In the genomic region with DNA sequence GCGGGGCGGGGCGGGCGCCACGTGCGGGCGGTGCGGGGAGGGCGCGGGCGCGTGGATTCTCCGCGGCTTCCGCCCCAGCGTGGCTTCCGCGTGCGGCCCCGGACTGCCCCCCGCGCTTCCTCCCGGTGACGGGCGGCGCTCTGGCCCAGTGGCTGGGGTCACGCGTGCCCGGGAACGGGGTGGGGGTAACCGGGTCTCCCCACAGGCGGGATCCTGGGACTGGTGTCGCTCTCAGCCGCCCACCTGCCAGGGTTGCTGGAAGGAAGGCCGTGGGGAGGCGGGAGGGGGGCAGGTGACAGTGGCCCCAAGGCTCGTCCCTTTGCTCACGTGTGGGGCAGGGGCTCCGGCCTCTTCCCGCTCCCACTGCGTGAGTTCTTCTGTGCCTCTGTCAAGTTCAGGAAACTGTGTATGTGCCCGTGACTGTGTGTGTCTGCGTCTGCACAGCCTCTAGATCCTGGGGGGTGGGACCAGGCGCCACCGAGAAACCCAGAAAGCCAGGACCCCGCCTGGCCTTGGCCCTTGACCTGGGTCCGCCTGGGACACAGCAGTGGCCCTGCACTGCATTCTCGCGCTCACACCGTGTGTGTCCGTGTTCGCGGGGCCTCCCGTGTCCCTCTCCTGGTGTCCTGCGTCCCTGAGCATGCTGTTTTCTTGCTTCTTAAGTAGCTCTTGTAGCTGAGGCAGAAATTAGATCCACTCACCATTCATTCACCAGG, we compare ENCODE assay signal across 1 cellular context.
A peak's percentile ranks its signal among the peaks of the same experiment; 100 is the strongest.
TF ChIP-seq lines count a peak whose summit lies in the region.

No MANE protein-coding gene starts in this region.

TF ChIP-seq in HepG2, 621 proteins besides CTCF, POLR2A, EP300 and RAD21 (continued from another document and continues in another):
- TF ChIP-seq, protein P1, sequence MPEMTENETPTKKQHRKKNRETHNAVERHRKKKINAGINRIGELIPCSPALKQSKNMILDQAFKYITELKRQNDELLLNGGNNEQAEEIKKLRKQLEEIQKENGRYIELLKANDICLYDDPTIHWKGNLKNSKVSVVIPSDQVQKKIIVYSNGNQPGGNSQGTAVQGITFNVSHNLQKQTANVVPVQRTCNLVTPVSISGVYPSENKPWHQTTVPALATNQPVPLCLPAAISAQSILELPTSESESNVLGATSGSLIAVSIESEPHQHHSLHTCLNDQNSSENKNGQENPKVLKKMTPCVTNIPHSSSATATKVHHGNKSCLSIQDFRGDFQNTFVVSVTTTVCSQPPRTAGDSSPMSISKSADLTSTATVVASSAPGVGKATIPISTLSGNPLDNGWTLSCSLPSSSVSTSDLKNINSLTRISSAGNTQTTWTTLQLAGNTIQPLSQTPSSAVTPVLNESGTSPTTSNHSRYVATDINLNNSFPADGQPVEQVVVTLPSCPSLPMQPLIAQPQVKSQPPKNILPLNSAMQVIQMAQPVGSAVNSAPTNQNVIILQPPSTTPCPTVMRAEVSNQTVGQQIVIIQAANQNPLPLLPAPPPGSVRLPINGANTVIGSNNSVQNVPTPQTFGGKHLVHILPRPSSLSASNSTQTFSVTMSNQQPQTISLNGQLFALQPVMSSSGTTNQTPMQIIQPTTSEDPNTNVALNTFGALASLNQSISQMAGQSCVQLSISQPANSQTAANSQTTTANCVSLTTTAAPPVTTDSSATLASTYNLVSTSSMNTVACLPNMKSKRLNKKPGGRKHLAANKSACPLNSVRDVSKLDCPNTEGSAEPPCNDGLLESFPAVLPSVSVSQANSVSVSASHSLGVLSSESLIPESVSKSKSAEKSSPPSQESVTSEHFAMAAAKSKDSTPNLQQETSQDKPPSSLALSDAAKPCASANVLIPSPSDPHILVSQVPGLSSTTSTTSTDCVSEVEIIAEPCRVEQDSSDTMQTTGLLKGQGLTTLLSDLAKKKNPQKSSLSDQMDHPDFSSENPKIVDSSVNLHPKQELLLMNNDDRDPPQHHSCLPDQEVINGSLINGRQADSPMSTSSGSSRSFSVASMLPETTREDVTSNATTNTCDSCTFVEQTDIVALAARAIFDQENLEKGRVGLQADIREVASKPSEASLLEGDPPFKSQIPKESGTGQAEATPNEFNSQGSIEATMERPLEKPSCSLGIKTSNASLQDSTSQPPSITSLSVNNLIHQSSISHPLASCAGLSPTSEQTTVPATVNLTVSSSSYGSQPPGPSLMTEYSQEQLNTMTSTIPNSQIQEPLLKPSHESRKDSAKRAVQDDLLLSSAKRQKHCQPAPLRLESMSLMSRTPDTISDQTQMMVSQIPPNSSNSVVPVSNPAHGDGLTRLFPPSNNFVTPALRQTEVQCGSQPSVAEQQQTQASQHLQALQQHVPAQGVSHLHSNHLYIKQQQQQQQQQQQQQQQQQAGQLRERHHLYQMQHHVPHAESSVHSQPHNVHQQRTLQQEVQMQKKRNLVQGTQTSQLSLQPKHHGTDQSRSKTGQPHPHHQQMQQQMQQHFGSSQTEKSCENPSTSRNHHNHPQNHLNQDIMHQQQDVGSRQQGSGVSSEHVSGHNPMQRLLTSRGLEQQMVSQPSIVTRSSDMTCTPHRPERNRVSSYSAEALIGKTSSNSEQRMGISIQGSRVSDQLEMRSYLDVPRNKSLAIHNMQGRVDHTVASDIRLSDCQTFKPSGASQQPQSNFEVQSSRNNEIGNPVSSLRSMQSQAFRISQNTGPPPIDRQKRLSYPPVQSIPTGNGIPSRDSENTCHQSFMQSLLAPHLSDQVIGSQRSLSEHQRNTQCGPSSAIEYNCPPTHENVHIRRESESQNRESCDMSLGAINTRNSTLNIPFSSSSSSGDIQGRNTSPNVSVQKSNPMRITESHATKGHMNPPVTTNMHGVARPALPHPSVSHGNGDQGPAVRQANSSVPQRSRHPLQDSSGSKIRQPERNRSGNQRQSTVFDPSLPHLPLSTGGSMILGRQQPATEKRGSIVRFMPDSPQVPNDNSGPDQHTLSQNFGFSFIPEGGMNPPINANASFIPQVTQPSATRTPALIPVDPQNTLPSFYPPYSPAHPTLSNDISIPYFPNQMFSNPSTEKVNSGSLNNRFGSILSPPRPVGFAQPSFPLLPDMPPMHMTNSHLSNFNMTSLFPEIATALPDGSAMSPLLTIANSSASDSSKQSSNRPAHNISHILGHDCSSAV (CRISPR knock-in tag; IDR thresholded peaks at IDR 0.05; ENCODE audit: borderline replicate concordance) = no peak
- TF ChIP-seq, protein P2, sequence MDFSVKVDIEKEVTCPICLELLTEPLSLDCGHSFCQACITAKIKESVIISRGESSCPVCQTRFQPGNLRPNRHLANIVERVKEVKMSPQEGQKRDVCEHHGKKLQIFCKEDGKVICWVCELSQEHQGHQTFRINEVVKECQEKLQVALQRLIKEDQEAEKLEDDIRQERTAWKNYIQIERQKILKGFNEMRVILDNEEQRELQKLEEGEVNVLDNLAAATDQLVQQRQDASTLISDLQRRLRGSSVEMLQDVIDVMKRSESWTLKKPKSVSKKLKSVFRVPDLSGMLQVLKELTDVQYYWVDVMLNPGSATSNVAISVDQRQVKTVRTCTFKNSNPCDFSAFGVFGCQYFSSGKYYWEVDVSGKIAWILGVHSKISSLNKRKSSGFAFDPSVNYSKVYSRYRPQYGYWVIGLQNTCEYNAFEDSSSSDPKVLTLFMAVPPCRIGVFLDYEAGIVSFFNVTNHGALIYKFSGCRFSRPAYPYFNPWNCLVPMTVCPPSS (IDR thresholded peaks at IDR 0.05) = no peak
- TF ChIP-seq ZBTB42 (CRISPR knock-in tag; IDR thresholded peaks at IDR 0.05) (no peak), ZNF205 (CRISPR knock-in tag; IDR thresholded peaks at IDR 0.05) (no peak), NFKB2 (CRISPR knock-in tag; IDR thresholded peaks at IDR 0.05; ENCODE audit: borderline replicate concordance) (peak; percentile 43; the same call in 1 of the 2 replicates), KLF6 (CRISPR knock-in tag; IDR thresholded peaks at IDR 0.05) (no peak), HMG20A (CRISPR knock-in tag; IDR thresholded peaks at IDR 0.05; ENCODE audit: borderline replicate concordance) (no peak), ATAD3A (CRISPR knock-in tag; IDR thresholded peaks at IDR 0.05) (no peak), MATR3 (CRISPR knock-in tag; IDR thresholded peaks at IDR 0.05) (no peak), HCFC1 (IDR thresholded peaks at IDR 0.05; ENCODE audit: low read depth, low read length) (no peak), ZFP36L1 (CRISPR knock-in tag; IDR thresholded peaks at IDR 0.05) (no peak), GATAD2A (CRISPR knock-in tag; IDR thresholded peaks at IDR 0.05) (peak; percentile 63), ISX (CRISPR knock-in tag; conservative IDR thresholded peaks at IDR 0.05) (no peak), ZNF460 (CRISPR knock-in tag; IDR thresholded peaks at IDR 0.05; ENCODE audit: borderline replicate concordance) (no peak), ZMYM2 (CRISPR knock-in tag; IDR thresholded peaks at IDR 0.05) (no peak), POLR2AphosphoS2 (IDR thresholded peaks at IDR 0.05; ENCODE audit: low read depth, low read length) (no peak), KDM3A (CRISPR knock-in tag; IDR thresholded peaks at IDR 0.05; ENCODE audit: low read depth) (no peak), IRF2 (CRISPR knock-in tag; IDR thresholded peaks at IDR 0.05) (no peak), ZNF567 (CRISPR knock-in tag; IDR thresholded peaks at IDR 0.05; ENCODE audit: borderline replicate concordance) (no peak), ZNF788 (CRISPR knock-in tag; IDR thresholded peaks at IDR 0.05; ENCODE audit: borderline replicate concordance) (peak; percentile 63; the same call in 1 of the 2 replicates)
- TF ChIP-seq, protein P3, sequence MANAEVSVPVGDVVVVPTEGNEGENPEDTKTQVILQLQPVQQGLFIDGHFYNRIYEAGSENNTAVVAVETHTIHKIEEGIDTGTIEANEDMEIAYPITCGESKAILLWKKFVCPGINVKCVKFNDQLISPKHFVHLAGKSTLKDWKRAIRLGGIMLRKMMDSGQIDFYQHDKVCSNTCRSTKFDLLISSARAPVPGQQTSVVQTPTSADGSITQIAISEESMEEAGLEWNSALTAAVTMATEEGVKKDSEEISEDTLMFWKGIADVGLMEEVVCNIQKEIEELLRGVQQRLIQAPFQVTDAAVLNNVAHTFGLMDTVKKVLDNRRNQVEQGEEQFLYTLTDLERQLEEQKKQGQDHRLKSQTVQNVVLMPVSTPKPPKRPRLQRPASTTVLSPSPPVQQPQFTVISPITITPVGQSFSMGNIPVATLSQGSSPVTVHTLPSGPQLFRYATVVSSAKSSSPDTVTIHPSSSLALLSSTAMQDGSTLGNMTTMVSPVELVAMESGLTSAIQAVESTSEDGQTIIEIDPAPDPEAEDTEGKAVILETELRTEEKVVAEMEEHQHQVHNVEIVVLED (CRISPR knock-in tag; IDR thresholded peaks at IDR 0.05; ENCODE audit: borderline replicate concordance) = no peak
- TF ChIP-seq, protein P4, sequence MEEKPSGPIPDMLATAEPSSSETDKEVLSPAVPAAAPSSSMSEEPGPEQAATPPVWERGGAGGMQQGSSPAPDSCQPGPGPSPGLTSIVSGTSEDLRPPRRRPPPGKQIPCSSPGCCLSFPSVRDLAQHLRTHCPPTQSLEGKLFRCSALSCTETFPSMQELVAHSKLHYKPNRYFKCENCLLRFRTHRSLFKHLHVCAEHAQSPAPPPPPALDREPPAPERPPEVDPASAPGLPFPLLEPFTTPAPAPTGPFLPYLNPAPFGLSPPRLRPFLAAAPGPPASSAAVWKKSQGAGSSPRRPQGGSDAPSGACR (CRISPR knock-in tag; IDR thresholded peaks at IDR 0.05) = 0 out of 2 replicates have a peak, but pooled peaks have one; percentile 77
- TF ChIP-seq, protein P5, sequence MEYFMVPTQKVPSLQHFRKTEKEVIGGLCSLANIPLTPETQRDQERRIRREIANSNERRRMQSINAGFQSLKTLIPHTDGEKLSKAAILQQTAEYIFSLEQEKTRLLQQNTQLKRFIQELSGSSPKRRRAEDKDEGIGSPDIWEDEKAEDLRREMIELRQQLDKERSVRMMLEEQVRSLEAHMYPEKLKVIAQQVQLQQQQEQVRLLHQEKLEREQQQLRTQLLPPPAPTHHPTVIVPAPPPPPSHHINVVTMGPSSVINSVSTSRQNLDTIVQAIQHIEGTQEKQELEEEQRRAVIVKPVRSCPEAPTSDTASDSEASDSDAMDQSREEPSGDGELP (IDR thresholded peaks at IDR 0.05; ENCODE audit: borderline replicate concordance, low read depth) = no peak; the same call in 1 of the 2 replicates
- TF ChIP-seq, protein P6, sequence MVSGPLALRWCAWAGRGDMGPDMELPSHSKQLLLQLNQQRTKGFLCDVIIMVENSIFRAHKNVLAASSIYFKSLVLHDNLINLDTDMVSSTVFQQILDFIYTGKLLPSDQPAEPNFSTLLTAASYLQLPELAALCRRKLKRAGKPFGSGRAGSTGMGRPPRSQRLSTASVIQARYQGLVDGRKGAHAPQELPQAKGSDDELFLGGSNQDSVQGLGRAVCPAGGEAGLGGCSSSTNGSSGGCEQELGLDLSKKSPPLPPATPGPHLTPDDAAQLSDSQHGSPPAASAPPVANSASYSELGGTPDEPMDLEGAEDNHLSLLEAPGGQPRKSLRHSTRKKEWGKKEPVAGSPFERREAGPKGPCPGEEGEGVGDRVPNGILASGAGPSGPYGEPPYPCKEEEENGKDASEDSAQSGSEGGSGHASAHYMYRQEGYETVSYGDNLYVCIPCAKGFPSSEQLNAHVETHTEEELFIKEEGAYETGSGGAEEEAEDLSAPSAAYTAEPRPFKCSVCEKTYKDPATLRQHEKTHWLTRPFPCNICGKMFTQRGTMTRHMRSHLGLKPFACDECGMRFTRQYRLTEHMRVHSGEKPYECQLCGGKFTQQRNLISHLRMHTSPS (CRISPR knock-in tag; IDR thresholded peaks at IDR 0.05; ENCODE audit: low read depth) = no peak
- TF ChIP-seq, protein P7, sequence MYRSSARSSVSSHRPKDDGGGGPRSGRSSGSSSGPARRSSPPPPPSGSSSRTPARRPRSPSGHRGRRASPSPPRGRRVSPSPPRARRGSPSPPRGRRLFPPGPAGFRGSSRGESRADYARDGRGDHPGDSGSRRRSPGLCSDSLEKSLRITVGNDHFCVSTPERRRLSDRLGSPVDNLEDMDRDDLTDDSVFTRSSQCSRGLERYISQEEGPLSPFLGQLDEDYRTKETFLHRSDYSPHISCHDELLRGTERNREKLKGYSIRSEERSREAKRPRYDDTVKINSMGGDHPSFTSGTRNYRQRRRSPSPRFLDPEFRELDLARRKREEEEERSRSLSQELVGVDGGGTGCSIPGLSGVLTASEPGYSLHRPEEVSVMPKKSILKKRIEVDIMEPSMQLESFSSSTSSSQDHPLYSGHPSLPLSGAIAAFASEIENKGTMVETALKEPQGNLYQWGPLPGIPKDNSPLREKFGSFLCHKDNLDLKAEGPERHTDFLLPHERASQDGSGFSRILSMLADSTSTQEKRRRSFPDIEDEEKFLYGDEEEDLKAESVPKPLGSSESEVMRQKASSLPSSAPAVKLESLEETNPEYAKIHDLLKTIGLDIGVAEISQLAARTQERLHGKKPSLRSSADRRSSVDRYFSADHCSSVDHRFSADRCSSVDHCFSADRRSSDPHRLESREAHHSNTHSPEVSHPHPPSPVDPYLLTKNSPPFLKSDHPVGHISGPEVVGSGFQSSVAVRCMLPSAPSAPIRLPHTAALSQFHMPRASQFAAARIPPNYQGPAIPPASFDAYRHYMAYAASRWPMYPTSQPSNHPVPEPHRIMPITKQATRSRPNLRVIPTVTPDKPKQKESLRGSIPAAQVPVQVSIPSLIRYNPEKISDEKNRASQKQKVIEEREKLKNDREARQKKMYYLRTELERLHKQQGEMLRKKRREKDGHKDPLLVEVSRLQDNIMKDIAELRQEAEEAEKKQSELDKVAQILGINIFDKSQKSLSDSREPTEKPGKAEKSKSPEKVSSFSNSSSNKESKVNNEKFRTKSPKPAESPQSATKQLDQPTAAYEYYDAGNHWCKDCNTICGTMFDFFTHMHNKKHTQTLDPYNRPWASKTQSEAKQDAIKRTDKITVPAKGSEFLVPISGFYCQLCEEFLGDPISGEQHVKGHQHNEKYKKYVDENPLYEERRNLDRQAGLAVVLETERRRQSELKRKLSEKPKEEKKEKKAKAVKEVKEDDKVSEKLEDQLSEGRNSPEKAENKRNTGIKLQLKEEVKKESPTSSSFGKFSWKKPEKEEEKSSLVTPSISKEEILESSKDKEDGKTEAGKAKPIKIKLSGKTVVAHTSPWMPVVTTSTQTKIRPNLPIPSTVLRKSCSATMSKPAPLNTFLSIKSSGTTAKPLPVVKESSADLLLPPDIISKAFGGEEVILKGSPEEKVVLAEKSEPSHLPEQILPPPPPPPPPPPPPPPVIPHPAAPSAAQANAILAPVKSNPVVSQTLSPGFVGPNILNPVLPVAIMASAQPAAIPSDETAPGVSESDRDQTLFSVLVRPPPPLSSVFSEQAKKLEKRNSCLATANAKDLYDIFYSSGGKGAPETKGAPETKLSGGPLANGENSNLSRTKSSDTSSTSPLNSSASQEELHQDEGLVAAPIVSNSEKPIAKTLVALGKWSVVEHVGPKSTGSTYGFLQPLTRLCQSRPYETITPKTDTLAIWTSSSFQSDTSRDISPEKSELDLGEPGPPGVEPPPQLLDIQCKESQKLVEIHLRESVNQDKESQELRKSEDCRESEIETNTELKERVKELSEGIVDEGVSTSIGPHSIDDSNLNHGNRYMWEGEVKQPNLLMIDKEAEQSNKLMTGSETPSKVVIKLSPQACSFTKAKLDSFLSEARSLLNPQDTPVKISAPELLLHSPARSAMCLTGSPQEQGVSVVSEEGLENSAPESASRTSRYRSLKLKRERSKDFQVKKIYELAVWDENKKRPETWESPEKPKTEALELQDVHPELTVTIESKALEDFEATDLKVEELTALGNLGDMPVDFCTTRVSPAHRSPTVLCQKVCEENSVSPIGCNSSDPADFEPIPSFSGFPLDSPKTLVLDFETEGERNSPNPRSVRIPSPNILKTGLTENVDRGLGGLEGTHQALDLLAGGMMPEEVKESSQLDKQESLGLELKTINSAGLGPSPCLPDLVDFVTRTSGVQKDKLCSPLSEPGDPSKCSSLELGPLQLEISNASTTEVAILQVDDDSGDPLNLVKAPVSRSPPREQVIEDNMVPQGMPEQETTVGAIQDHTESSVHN (CRISPR knock-in tag; IDR thresholded peaks at IDR 0.05) = no peak
